In genomic region chr12:112971248-112971647, GRCh38 we compare ENCODE assay signal across 16 cellular contexts. TPM values are rescaled to one million over a fixed set of nuclear protein-coding genes. Genes with fewer than 3 reads are reported as not detected.
DNase-seq lines count a peak whose midpoint lies in the region; ATAC-seq, FAIRE-seq and TF ChIP-seq lines count a peak whose summit lies in the region.
"Had no signal": no experiment of that assay in that cellular context is flagged by ENCODE, and none has a peak within 500 bp of the region (broad histone marks: within the 10 kb centered on the region; RNA-seq: fewer than 3 reads in every experiment).

No MANE protein-coding gene starts in this region.

- no peaks in the 10 kb centered on the region for H3K9me3 Mint-ChIP-seq in activated CD8-positive, alpha-beta memory T cell treated with anti-CD3 and anti-CD28 coated beads, Interleukin-2, amount 10 ng/mL, durations not matched to agents 7 days and 5 days (ENCODE audit: low read depth)
- H3K9me3 Mint-ChIP-seq: immature natural killer cell had no signal

- TF ChIP-seq POLR2A in right lobe of liver (IDR thresholded peaks at IDR 0.05) = no peak
- no peak for TF ChIP-seq POLR2A in HepG2 (IDR thresholded peaks at IDR 0.05; ENCODE audit: insufficient read depth in 1 of 2, low read depth in 2 of 2, low read length in 2 of 2)
- no peak for TF ChIP-seq POLR2A in breast epithelium (IDR thresholded peaks at IDR 0.05)

- H3K79me2 ChIP-seq in HepG2 (ENCODE audit: insufficient read depth, low read length) = no peaks in the 10 kb centered on the region

- no peak overlapping the region for H3K9ac ChIP-seq in HepG2 (ENCODE audit: insufficient read depth, low read depth, low read length)

- POLR2A ChIA-PET in HepG2 (lab: Yijun Ruan, JAX) = no interaction called here

- CTCF ChIA-PET in HepG2 (lab: Yijun Ruan, JAX; ENCODE audit: low intra/inter-chr PET ratio, low total read pairs) = no interaction called here
- CTCF ChIA-PET in activated CD8-positive, alpha-beta memory T cell treated with anti-CD3 and anti-CD28 coated beads, Interleukin-2, amount 10 ng/mL, durations not matched to agents 7 days and 5 days (lab: Charles Lee) = no interaction called here

- in situ Hi-C loops in HepG2 (cut with HindIII; ENCODE audit: extremely low pct_ligation_motif_present, low pct_unique_long_range_greater_than_20kb) = no loop called here

- no peak for FAIRE-seq in HepG2 (lab: Jason Lieb, UNC)
- FAIRE-seq: GM12891 had no signal

- H3K27ac ChIP-seq in right lobe of liver (no peak overlapping the region), HepG2 (ENCODE audit: extremely low read length, insufficient read depth, low read length) (no peak overlapping the region), breast epithelium (no peak overlapping the region)

- peaks cover 18% of the 10 kb centered on the region for H3K4me1 Mint-ChIP-seq in activated CD8-positive, alpha-beta memory T cell treated with anti-CD3 and anti-CD28 coated beads, Interleukin-2, amount 10 ng/mL, durations not matched to agents 7 days and 5 days
- H3K4me1 Mint-ChIP-seq: immature natural killer cell had no signal

- H3K36me3 ChIP-seq in right lobe of liver (peaks cover 0 to 8% (median 0%) of the 10 kb centered on the region in 4 donors), HepG2 (replicated peaks in 1 of 2; ENCODE audit: control insufficient read depth in 1 of 2, insufficient read depth in 2 of 2, low read length in 2 of 2) (no peaks in the 10 kb centered on the region; a peak in 1 of 5 replicates), breast epithelium (no peaks in the 10 kb centered on the region)

- no peaks in the 10 kb centered on the region for H3K27me3 ChIP-seq in right lobe of liver
- peaks cover 0 to 2% of the 10 kb centered on the region in 2 experiments; a peak in 1 of 5 replicates for H3K27me3 ChIP-seq in HepG2 (ENCODE audit: control insufficient read depth in 1 of 2, insufficient read depth in 2 of 2, low read length in 2 of 2)
- H3K27me3 ChIP-seq in breast epithelium = no peaks in the 10 kb centered on the region

- H3K4me3 ChIP-seq in right lobe of liver = no peak overlapping the region
- no peak overlapping the region for H3K4me3 ChIP-seq in HepG2 (replicated peaks in 1 of 3; ENCODE audit: insufficient read depth in 1 of 3, low read depth in 2 of 3, low read length in 3 of 3)
- H3K4me3 ChIP-seq in fibroblast of pulmonary artery (replicated peaks; ENCODE audit: low read depth, low read length) = no peak overlapping the region
- H3K4me3 ChIP-seq in breast epithelium = no peak overlapping the region

- no peaks in the 10 kb centered on the region for H3K9me3 ChIP-seq in right lobe of liver
- no peaks in the 10 kb centered on the region for H3K9me3 ChIP-seq in HepG2 (ENCODE audit: low read length)
- no peaks in the 10 kb centered on the region for H3K9me3 ChIP-seq in breast epithelium

- H2AFZ ChIP-seq in HepG2 (ENCODE audit: low read length) = no peak overlapping the region

- H3K4me1 ChIP-seq in right lobe of liver (no peaks in the 10 kb centered on the region), HepG2 (ENCODE audit: insufficient read depth, low read length) (peaks cover under 1% of the 10 kb centered on the region; the same call in 1 of the 2 replicates), breast epithelium (no peaks in the 10 kb centered on the region)

- TF ChIP-seq RAD21 in HepG2 (CRISPR knock-in tag; IDR thresholded peaks at IDR 0.05) = no peak

- H3K4me2 ChIP-seq in HepG2 (ENCODE audit: low read depth, low read length) = no peak overlapping the region

- H3K36me3 Mint-ChIP-seq in activated CD8-positive, alpha-beta memory T cell treated with anti-CD3 and anti-CD28 coated beads, Interleukin-2, amount 10 ng/mL, durations not matched to agents 7 days and 5 days = peaks cover 78% of the 10 kb centered on the region
- H3K36me3 Mint-ChIP-seq: brain had no signal

- no peak overlapping the region for H3K27ac Mint-ChIP-seq in activated CD8-positive, alpha-beta memory T cell treated with anti-CD3 and anti-CD28 coated beads, Interleukin-2, amount 10 ng/mL, durations not matched to agents 7 days and 5 days
- H3K27ac Mint-ChIP-seq: brain had no signal

- intact Hi-C loops in right lobe of liver (cut with DNase I) (no loop called here), HepG2 (cut with micrococcal nuclease; ENCODE audit: unreplicated experiment) (no loop called here), breast epithelium (cut with DNase I; ENCODE audit: low total_unique reads) (loop anchor here (2.0 kb wide), 1 partner anchor 48 kb away; no protein-coding TSS in a partner anchor)

- DNase-seq in right lobe of liver (no peak), HepG2 (ENCODE audit: low spot score) (no peak), NCI-H446 (lab: John Stamatoyannopoulos, UW) (peak; percentile 37 to 89), fibroblast of pulmonary artery (ENCODE audit: low read depth) (peak; percentile 16), breast epithelium (ENCODE audit: low spot score in 2 of 2) (no peak), NCI-H345 treated with DMSO at 0.1 percent for 48 hours (lab: John Stamatoyannopoulos, UW; ENCODE audit: unreplicated experiment) (no peak), OCI-M1 (lab: John Stamatoyannopoulos, UW) (no peak)
- no peak for DNase-seq in activated CD8-positive, alpha-beta memory T cell treated with anti-CD3 and anti-CD28 coated beads, Interleukin-2, amount 10 ng/mL, durations not matched to agents 7 days and 5 days
- DNase-seq: activated naive CD4-positive, alpha-beta T cell; DMS79 treated with DMSO at 0.1 percent for 48 hours; immature natural killer cell; midbrain; NCI-H1417 had no signal

- ATAC-seq in right lobe of liver = peak; percentile 45 to 68 (median 58)
- no peak for ATAC-seq in HepG2
- no peak for ATAC-seq in activated CD8-positive, alpha-beta memory T cell treated with anti-CD3 and anti-CD28 coated beads, Interleukin-2, amount 10 ng/mL, durations not matched to agents 7 days and 5 days

- WGBS in right lobe of liver (ENCODE audit: insufficient coverage, low coverage, low lambda C conversion rate, missing lambda C conversion rate) = no CpG with 5 or more reads among the region's 5 CpGs
- 78% methylated on average over 5 of the region's 5 CpGs for WGBS in HepG2 (ENCODE audit: low lambda C conversion rate)

- no peak overlapping the region for H3K4me3 Mint-ChIP-seq in activated CD8-positive, alpha-beta memory T cell treated with anti-CD3 and anti-CD28 coated beads, Interleukin-2, amount 10 ng/mL, durations not matched to agents 7 days and 5 days
- H3K4me3 Mint-ChIP-seq: brain, immature natural killer cell had no signal

- TF ChIP-seq CTCF in right lobe of liver (IDR thresholded peaks at IDR 0.05) = no peak
- TF ChIP-seq CTCF in HepG2 (CRISPR knock-in tag; IDR thresholded peaks at IDR 0.05) = no peak
- TF ChIP-seq CTCF in fibroblast of pulmonary artery (IDR thresholded peaks at IDR 0.05; ENCODE audit: low read length, missing control alignments) = no peak
- no peak for TF ChIP-seq CTCF in breast epithelium (IDR thresholded peaks at IDR 0.05)

- no peak for TF ChIP-seq EP300 in HepG2 (IDR thresholded peaks at IDR 0.05; ENCODE audit: low read depth in 2 of 2, low read length in 2 of 2)
- TF ChIP-seq EP300 in HepG2 (CRISPR knock-in tag; IDR thresholded peaks at IDR 0.05; ENCODE audit: borderline replicate concordance) = no peak

- no TSS peak for BruUV-seq in HepG2 (replicated peaks; lab: Mats Ljungman, UMichigan)

- H4K20me1 ChIP-seq in HepG2 (ENCODE audit: insufficient read depth, low read length) = no peaks in the 10 kb centered on the region

- no peaks in the 10 kb centered on the region for H3K27me3 Mint-ChIP-seq in activated CD8-positive, alpha-beta memory T cell treated with anti-CD3 and anti-CD28 coated beads, Interleukin-2, amount 10 ng/mL, durations not matched to agents 7 days and 5 days

RNA-seq across cellular contexts. Expression of gene OAS2, which starts 7.1 kb away (rescaled TPM):
- total RNA-seq in right lobe of liver (10 to 100 TPM in 1 of 6 experiments, 1 to 10 TPM in 5; 5.2 to 13.4 (median 7.1) TPM), HepG2 (2016; rRNA removed; fragmentation: Illumina TruSeq; extraction: Trizol) (0.24 and 0.44 TPM in 2 replicates), breast epithelium (1 to 10 TPM; 6.2 to 9.5 (median 7.9) TPM)
- not detected in 2 replicates for total RNA-seq in HepG2 (2016; cell fraction: cytosol; rRNA removed; fragmentation: Illumina TruSeq; extraction: Trizol; ENCODE audit: low read depth)
- 0.11 TPM in 1 of 2 replicates, not detected in the other for total RNA-seq in HepG2 (2016; cell fraction: insoluble cytoplasmic fraction; rRNA removed; fragmentation: Illumina TruSeq; extraction: Trizol)
- 0.10 TPM in 1 of 2 replicates, not detected in the other for total RNA-seq in HepG2 (2016; cell fraction: membrane; rRNA removed; fragmentation: Illumina TruSeq; extraction: Trizol)
- total RNA-seq in HepG2 (2016; cell fraction: nucleus; rRNA removed; fragmentation: Illumina TruSeq; extraction: Trizol) = not detected in 2 replicates
- polyA plus RNA-seq in HepG2 (2011; rRNA removed) = 0.05 and 0.10 TPM in 2 replicates
- 0.07 and 0.09 TPM in 2 replicates for polyA plus RNA-seq in HepG2 (2011; cell fraction: cytosol; rRNA removed)
- 0.13 and 0.23 TPM in 2 replicates for polyA plus RNA-seq in HepG2 (2011; cell fraction: nucleus; rRNA removed)
- not detected in 2 replicates for polyA plus RNA-seq in HepG2 (2012)
- polyA plus RNA-seq in HepG2 (2016; cell fraction: cytosol; fragmentation: Illumina TruSeq; extraction: Trizol; ENCODE audit: low read depth) = not detected in 2 replicates
- polyA plus RNA-seq in HepG2 (2016; cell fraction: insoluble cytoplasmic fraction; fragmentation: Illumina TruSeq; extraction: Trizol; ENCODE audit: low read depth) = 0.20 TPM in 1 of 2 replicates, not detected in the other
- polyA plus RNA-seq in HepG2 (2016; cell fraction: membrane; fragmentation: Illumina TruSeq; extraction: Trizol; ENCODE audit: low read depth) = not detected in 2 replicates
- polyA plus RNA-seq in HepG2 (2016; cell fraction: nucleus; fragmentation: Illumina TruSeq; extraction: Trizol; ENCODE audit: insufficient read depth, low read depth) = not detected in 2 replicates
- 0.98 TPM in 1 of 2 replicates, not detected in the other for polyA minus RNA-seq in HepG2 (2011; rRNA and poly(A)+ RNA removed; ENCODE audit: low replicate concordance)
- not detected in 2 replicates for polyA minus RNA-seq in HepG2 (2011; cell fraction: cytosol; rRNA and poly(A)+ RNA removed)
- polyA minus RNA-seq in HepG2 (2011; cell fraction: nucleus; rRNA and poly(A)+ RNA removed) = not detected in 2 replicates
- 100 to 1,000 TPM; 276 to 383 TPM for total RNA-seq in activated CD8-positive, alpha-beta memory T cell treated with anti-CD3 and anti-CD28 coated beads, Interleukin-2, amount 10 ng/mL, durations not matched to agents 7 days and 5 days
- total RNA-seq: osteocyte had no signal

RNA-seq across cellular contexts. Expression of gene OAS3, which starts 33.0 kb away (rescaled TPM):
- total RNA-seq in right lobe of liver (10 to 100 TPM in 1 of 6 experiments, 1 to 10 TPM in 5; 4.4 to 10.2 (median 7.2) TPM), HepG2 (2016; rRNA removed; fragmentation: Illumina TruSeq; extraction: Trizol) (10.5 and 16.7 TPM in 2 replicates), breast epithelium (10 to 100 TPM in 1 of 3 donors, 1 to 10 TPM in 2; 5.2 to 15.1 (median 5.9) TPM)
- total RNA-seq in HepG2 (2016; cell fraction: cytosol; rRNA removed; fragmentation: Illumina TruSeq; extraction: Trizol; ENCODE audit: low read depth) = 0.79 and 0.81 TPM in 2 replicates
- 11.3 and 14.6 TPM in 2 replicates for total RNA-seq in HepG2 (2016; cell fraction: insoluble cytoplasmic fraction; rRNA removed; fragmentation: Illumina TruSeq; extraction: Trizol)
- total RNA-seq in HepG2 (2016; cell fraction: membrane; rRNA removed; fragmentation: Illumina TruSeq; extraction: Trizol) = 3.8 and 3.9 TPM in 2 replicates
- total RNA-seq in HepG2 (2016; cell fraction: nucleus; rRNA removed; fragmentation: Illumina TruSeq; extraction: Trizol) = 8.6 and 11.6 TPM in 2 replicates
- polyA plus RNA-seq in HepG2 (2011; rRNA removed) = 4.8 and 6.7 TPM in 2 replicates
- 3.6 TPM in 2 replicates for polyA plus RNA-seq in HepG2 (2011; cell fraction: cytosol; rRNA removed)
- polyA plus RNA-seq in HepG2 (2011; cell fraction: nucleus; rRNA removed) = 16.1 and 17.1 TPM in 2 replicates
- 4.8 and 5.6 TPM in 2 replicates for polyA plus RNA-seq in HepG2 (2012)
- polyA plus RNA-seq in HepG2 (2016; cell fraction: cytosol; fragmentation: Illumina TruSeq; extraction: Trizol; ENCODE audit: low read depth) = 0.70 and 0.71 TPM in 2 replicates
- 12.8 and 14.3 TPM in 2 replicates for polyA plus RNA-seq in HepG2 (2016; cell fraction: insoluble cytoplasmic fraction; fragmentation: Illumina TruSeq; extraction: Trizol; ENCODE audit: low read depth)
- polyA plus RNA-seq in HepG2 (2016; cell fraction: membrane; fragmentation: Illumina TruSeq; extraction: Trizol; ENCODE audit: low read depth) = 2.1 and 2.2 TPM in 2 replicates
- polyA plus RNA-seq in HepG2 (2016; cell fraction: nucleus; fragmentation: Illumina TruSeq; extraction: Trizol; ENCODE audit: insufficient read depth, low read depth) = 10.5 and 12.9 TPM in 2 replicates
- polyA minus RNA-seq in HepG2 (2011; rRNA and poly(A)+ RNA removed; ENCODE audit: low replicate concordance) = 35.2 and 111 TPM in 2 replicates
- 6.7 and 6.8 TPM in 2 replicates for polyA minus RNA-seq in HepG2 (2011; cell fraction: cytosol; rRNA and poly(A)+ RNA removed)
- 12.4 and 16.2 TPM in 2 replicates for polyA minus RNA-seq in HepG2 (2011; cell fraction: nucleus; rRNA and poly(A)+ RNA removed)
- 100 to 1,000 TPM; 290 to 394 TPM for total RNA-seq in activated CD8-positive, alpha-beta memory T cell treated with anti-CD3 and anti-CD28 coated beads, Interleukin-2, amount 10 ng/mL, durations not matched to agents 7 days and 5 days

Comparison
In these comparisons a context has a peak if more than half of its experiments do, and no peak if none do; other contexts are left out.
1. ATAC-seq: peak in right lobe of liver (4 of 4); none in HepG2 (single experiment) and activated CD8-positive, alpha-beta memory T cell treated with anti-CD3 and anti-CD28 coated beads, Interleukin-2, amount 10 ng/mL, durations not matched to agents 7 days and 5 days (single experiment).
2. DNase-seq: peak in NCI-H446 (2 of 2) and fibroblast of pulmonary artery (single experiment); none in right lobe of liver (0 of 3), HepG2 (single experiment), activated CD8-positive, alpha-beta memory T cell treated with anti-CD3 and anti-CD28 coated beads, Interleukin-2, amount 10 ng/mL, durations not matched to agents 7 days and 5 days (single experiment), breast epithelium (0 of 2), NCI-H345 treated with DMSO at 0.1 percent for 48 hours (single experiment) and OCI-M1 (single experiment).
3. RNA of gene OAS2, which starts 7.1 kb away (total RNA-seq): 276 to 383 TPM in activated CD8-positive, alpha-beta memory T cell treated with anti-CD3 and anti-CD28 coated beads, Interleukin-2, amount 10 ng/mL, durations not matched to agents 7 days and 5 days; 6.2 to 9.5 TPM in breast epithelium, 5.2 to 13.4 TPM in right lobe of liver and 0.10 to 0.44 TPM in HepG2; every median in the first group is over 10 times any median in the second.
4. RNA of gene OAS3, which starts 33.0 kb away (total RNA-seq): 290 to 394 TPM in activated CD8-positive, alpha-beta memory T cell treated with anti-CD3 and anti-CD28 coated beads, Interleukin-2, amount 10 ng/mL, durations not matched to agents 7 days and 5 days; 0.79 to 16.7 TPM in HepG2, 4.4 to 10.2 TPM in right lobe of liver and 5.2 to 15.1 TPM in breast epithelium; every median in the first group is over 10 times any median in the second.